In genomic region chr4:1514612-1515011, GRCh38 we compare ENCODE assay signal across 8 cellular contexts.
"Had no signal": no experiment of that assay in that cellular context is flagged by ENCODE, and none has a peak within 500 bp of the region (broad histone marks: within the 10 kb centered on the region; RNA-seq: fewer than 3 reads in every experiment).

No MANE protein-coding gene starts in this region.

- H3K9ac ChIP-seq: GM23248, KMS-11 had no signal

- H3K9me3 ChIP-seq: HAP-1 had no signal

- H3K4me2 ChIP-seq: KMS-11 had no signal

- DNase-seq: GM23248, GOT3, Karpas-422, KBM-7 had no signal

- H3K27ac ChIP-seq: GM23248, KMS-11 had no signal

- ATAC-seq: HCT116 had no signal

- H3K4me3 ChIP-seq: GM23248, HAP-1 had no signal

- H3K36me3 ChIP-seq: HAP-1 had no signal

- FAIRE-seq: H54 had no signal

- H2AFZ ChIP-seq: GM23248 had no signal
